In the genomic region with DNA sequence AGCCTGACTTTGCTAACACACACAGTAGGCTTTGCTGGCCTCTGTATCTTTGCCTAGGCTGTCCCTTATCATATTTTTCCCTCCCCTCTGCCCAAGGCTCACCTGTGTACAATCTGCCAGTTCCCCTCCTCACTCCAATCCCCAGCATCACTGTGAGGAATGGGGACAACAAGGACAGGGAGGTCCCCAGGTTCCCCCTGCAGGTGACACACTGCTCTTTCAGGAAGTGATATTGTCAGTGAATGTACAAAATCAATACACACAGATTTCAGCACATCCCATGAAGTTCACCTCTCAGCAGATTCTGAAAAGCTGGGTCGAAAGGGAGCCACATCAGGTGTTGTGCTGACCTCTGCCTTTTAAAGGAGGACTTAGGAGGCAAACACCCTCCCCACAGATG, we compare ENCODE assay signal across 19 cellular contexts.
DNase-seq lines count a peak whose midpoint lies in the region; ATAC-seq, FAIRE-seq and TF ChIP-seq lines count a peak whose summit lies in the region.
"Had no signal": no experiment of that assay in that cellular context is flagged by ENCODE, and none has a peak within 500 bp of the region (broad histone marks: within the 10 kb centered on the region; RNA-seq: fewer than 3 reads in every experiment).

No MANE protein-coding gene starts in this region.

- H3K79me2 ChIP-seq in H1 (ENCODE audit: control insufficient read depth in 1 of 2, insufficient read depth in 2 of 2, low read length in 2 of 2) = no peaks in the 10 kb centered on the region

- no peak overlapping the region for H4K8ac ChIP-seq in H1 (ENCODE audit: extremely low read depth, insufficient read depth, low read length)
- H4K8ac ChIP-seq in neuronal stem cell (ENCODE audit: low read depth, low read length) = no peak overlapping the region

- H2BK15ac ChIP-seq in H1 (ENCODE audit: low read length) = no peak overlapping the region
- no peak overlapping the region for H2BK15ac ChIP-seq in neuronal stem cell (ENCODE audit: low read length)

- 90% methylated on average over 1 of the region's 1 CpG; no CpG with 5 or more reads in 1 of the 2 experiments for WGBS in H1 (ENCODE audit: extremely low coverage in 1 of 2, insufficient coverage in 1 of 2, insufficient read length in 1 of 2, insufficient replicate concordance in 2 of 2, low coverage in 1 of 2, low lambda C conversion rate in 2 of 2, missing lambda C conversion rate in 1 of 2), 2 experiments
- no CpG with 5 or more reads among the region's 1 CpG for WGBS in neuronal stem cell (ENCODE audit: extremely low coverage in 2 of 2, insufficient read length in 2 of 2, insufficient replicate concordance in 1 of 2), 2 donors

- no peak overlapping the region for H3K23ac ChIP-seq in H1 (ENCODE audit: insufficient read length)
- H3K23ac ChIP-seq in neuronal stem cell (ENCODE audit: low read depth, low read length, poor library complexity) = no peak overlapping the region

- no peak for FAIRE-seq in H1 (lab: Jason Lieb, UNC)
- FAIRE-seq: frontal cortex, pancreas had no signal

- H3K4me3 ChIP-seq in Caco-2 (ENCODE audit: low read depth, low read length) = no peak overlapping the region
- H3K4me3 ChIP-seq in NB4 (ENCODE audit: low read depth, low read length) = no peak overlapping the region
- no peak overlapping the region for H3K4me3 ChIP-seq in H1 (ENCODE audit: extremely low read depth in 1 of 4, insufficient read depth in 2 of 4, low read depth in 3 of 4, low read length in 4 of 4)
- H3K4me3 ChIP-seq in neuronal stem cell (ENCODE audit: low read length in 2 of 2) = no peak overlapping the region
- H3K4me3 ChIP-seq: GM23248, pancreas had no signal

- H2BK20ac ChIP-seq in H1 (ENCODE audit: low read length) = no peak overlapping the region

- no peaks in the 10 kb centered on the region for H3K36me3 Mint-ChIP-seq in Caco-2 (ENCODE audit: insufficient read depth, unreplicated experiment)
- H3K36me3 Mint-ChIP-seq in activated T-cell treated with anti-CD3 and anti-CD28 coated beads, Interleukin-2, amount 50 U/mL, for 4 hours (ENCODE audit: insufficient read depth) = no peaks in the 10 kb centered on the region

- POLR2A ChIA-PET in Caco-2 (lab: Charles Lee) (no interaction called here), GM10248 (lab: Yijun Ruan, JAX) (no interaction called here), H1 (lab: Charles Lee; ENCODE audit: partially characterized antibody) (no interaction called here)

- H2AFZ ChIP-seq in H1 (ENCODE audit: low read length) (no peak overlapping the region), neuronal stem cell (ENCODE audit: low read length) (no peak overlapping the region)
- H2AFZ ChIP-seq: GM23248 had no signal

- H3K4me1 ChIP-seq in Caco-2 (peaks cover 10% of the 10 kb centered on the region), H1 (replicated peaks in 1 of 4; ENCODE audit: control insufficient read depth in 3 of 4, insufficient read depth in 4 of 4, low read length in 3 of 4) (peaks cover 7 to 15% (median 8%) of the 10 kb centered on the region in 4 experiments), neuronal stem cell (ENCODE audit: control insufficient read depth in 2 of 2, insufficient read depth in 1 of 2, low read depth in 1 of 2, low read length in 2 of 2) (peaks cover 0 to 22% of the 10 kb centered on the region in 2 donors)

- no peak for TF ChIP-seq POLR2A in NB4 (IDR thresholded peaks at IDR 0.05; ENCODE audit: extremely low read depth, insufficient read length)
- no peak for TF ChIP-seq POLR2A in H1 (IDR thresholded peaks at IDR 0.05; ENCODE audit: control extremely low read depth in 1 of 2, low read depth in 2 of 2, low read length in 2 of 2)

- H3K4ac ChIP-seq in H1 (replicated peaks; ENCODE audit: insufficient read length, low read depth, low read length) (no peak overlapping the region), neuronal stem cell (ENCODE audit: low read length) (no peak overlapping the region)

- BruUV-seq in Caco-2 (replicated peaks; lab: Mats Ljungman, UMichigan) = no TSS peak

- no peak overlapping the region for H4K5ac ChIP-seq in H1 (ENCODE audit: insufficient read length, low read depth, low read length)

- H3K27ac Mint-ChIP-seq in Caco-2 (ENCODE audit: unreplicated experiment) = no peak overlapping the region
- H3K27ac Mint-ChIP-seq: activated B cell treated with CpG ODN at 0.5 μM for 24 hours had no signal

- no peak for TF ChIP-seq EP300 in H1 (IDR thresholded peaks at IDR 0.05; ENCODE audit: borderline replicate concordance in 1 of 2, low read depth in 2 of 2, low read length in 2 of 2)

- no peak overlapping the region for H2BK12ac ChIP-seq in H1 (ENCODE audit: low read depth, low read length)
- no peak overlapping the region for H2BK12ac ChIP-seq in neuronal stem cell (ENCODE audit: low read length)

- H4K91ac ChIP-seq in H1 (replicated peaks; ENCODE audit: insufficient read length, low read length) = no peak overlapping the region
- H4K91ac ChIP-seq in neuronal stem cell (ENCODE audit: low read depth, low read length, poor library complexity) = no peak overlapping the region

- ATAC-seq in GM21423 (IDR thresholded peaks at IDR 0.05; ENCODE audit: unreplicated experiment) = no peak
- no peak for ATAC-seq in activated T-cell treated with anti-CD3 and anti-CD28 coated beads, Interleukin-2, amount 50 U/mL, for 4 hours
- ATAC-seq: left lobe of liver, pancreas had no signal

- H3K18ac ChIP-seq in H1 (ENCODE audit: extremely low read depth, low read length) (no peak overlapping the region), neuronal stem cell (ENCODE audit: low read length) (no peak overlapping the region)

- no peaks in the 10 kb centered on the region for H3K9me3 ChIP-seq in Caco-2
- no peaks in the 10 kb centered on the region for H3K9me3 ChIP-seq in H1 (ENCODE audit: insufficient read depth in 2 of 2, low read depth in 1 of 2, low read length in 1 of 2)
- H3K9me3 ChIP-seq in neuronal stem cell (replicated peaks in 1 of 2; ENCODE audit: control insufficient read depth in 2 of 2, insufficient read depth in 1 of 2, low read depth in 1 of 2, low read length in 2 of 2) = no peaks in the 10 kb centered on the region
- H3K9me3 ChIP-seq: pancreas had no signal

- H3K27ac ChIP-seq in H1 (ENCODE audit: low read depth, low read length) = no peak overlapping the region
- no peak overlapping the region for H3K27ac ChIP-seq in neuronal stem cell (replicated peaks; ENCODE audit: low read length)
- H3K27ac ChIP-seq: GM23248, pancreas had no signal

- H3K4me3 Mint-ChIP-seq in Caco-2 (ENCODE audit: unreplicated experiment) = no peak overlapping the region
- no peak overlapping the region for H3K4me3 Mint-ChIP-seq in activated T-cell treated with anti-CD3 and anti-CD28 coated beads, Interleukin-2, amount 50 U/mL, for 4 hours
- H3K4me3 Mint-ChIP-seq: activated B cell treated with CpG ODN at 0.5 μM for 24 hours had no signal

- H3K4me1 Mint-ChIP-seq in Caco-2 (ENCODE audit: low read depth, unreplicated experiment) = peaks cover 6% of the 10 kb centered on the region
- no peaks in the 10 kb centered on the region for H3K4me1 Mint-ChIP-seq in activated T-cell treated with anti-CD3 and anti-CD28 coated beads, Interleukin-2, amount 50 U/mL, for 4 hours (ENCODE audit: low read depth)
- H3K4me1 Mint-ChIP-seq: activated B cell treated with CpG ODN at 0.5 μM for 24 hours had no signal

- H3K14ac ChIP-seq in H1 (ENCODE audit: insufficient read length) (no peak overlapping the region), neuronal stem cell (ENCODE audit: low read length) (no peak overlapping the region)

- TF ChIP-seq CTCF in Caco-2 (IDR thresholded peaks at IDR 0.05; ENCODE audit: insufficient read depth in 1 of 2, low read depth in 1 of 2, low read length in 1 of 2, severe bottlenecking in 1 of 2, unreplicated experiment in 1 of 2) (peak; percentile 27 to 41), GM10248 (IDR thresholded peaks at IDR 0.05; ENCODE audit: control extremely low read depth, extremely low read depth, low read depth, missing control alignments) (no peak), NB4 (IDR thresholded peaks at IDR 0.05; ENCODE audit: low read depth, low read length) (peak; percentile 3), H1 (IDR thresholded peaks at IDR 0.05; ENCODE audit: control extremely low read depth in 1 of 3, insufficient read depth in 1 of 3, low read depth in 1 of 3, low read length in 3 of 3) (peak in 1 of 3 experiments; percentile 23; a peak in 1 of 4 replicates)

- H2AK5ac ChIP-seq in H1 (ENCODE audit: low read depth, low read length) (no peak overlapping the region), neuronal stem cell (ENCODE audit: low read depth, low read length) (no peak overlapping the region)

- no peak overlapping the region for H3K9ac ChIP-seq in H1 (replicated peaks in 1 of 4; ENCODE audit: extremely low read depth in 1 of 4, low read depth in 3 of 4, low read length in 3 of 4)
- H3K9ac ChIP-seq in neuronal stem cell (ENCODE audit: low read depth, low read length, poor library complexity) = no peak overlapping the region
- H3K9ac ChIP-seq: GM23248 had no signal

- H2BK120ac ChIP-seq in H1 (replicated peaks; ENCODE audit: low read depth, low read length) = no peak overlapping the region
- H2BK120ac ChIP-seq in neuronal stem cell (ENCODE audit: low read depth, low read length) = no peak overlapping the region

- intact Hi-C loops in Caco-2 (cut with micrococcal nuclease; ENCODE audit: unreplicated experiment) = no loop called here

- no peaks in the 10 kb centered on the region for H3K27me3 Mint-ChIP-seq in Caco-2 (ENCODE audit: insufficient read depth, unreplicated experiment)
- H3K27me3 Mint-ChIP-seq in activated T-cell treated with anti-CD3 and anti-CD28 coated beads, Interleukin-2, amount 50 U/mL, for 4 hours (ENCODE audit: low read depth) = peaks cover 9% of the 10 kb centered on the region

- no peak overlapping the region for H3K4me2 ChIP-seq in H1 (ENCODE audit: insufficient read depth in 1 of 2, low read depth in 2 of 2, low read length in 2 of 2)
- H3K4me2 ChIP-seq in neuronal stem cell (ENCODE audit: insufficient read depth, low read length, poor library complexity, severe bottlenecking) = no peak overlapping the region

- no peaks in the 10 kb centered on the region for H4K20me1 ChIP-seq in H1 (replicated peaks in 1 of 2; ENCODE audit: control insufficient read depth in 1 of 2, insufficient read depth in 2 of 2, low read length in 2 of 2)

- H3K79me1 ChIP-seq in H1 (ENCODE audit: low read depth, low read length) (no peaks in the 10 kb centered on the region), neuronal stem cell (ENCODE audit: low read depth, low read length) (no peaks in the 10 kb centered on the region)

- no peaks in the 10 kb centered on the region for H3K9me3 Mint-ChIP-seq in Caco-2 (ENCODE audit: unreplicated experiment)
- H3K9me3 Mint-ChIP-seq in activated T-cell treated with anti-CD3 and anti-CD28 coated beads, Interleukin-2, amount 50 U/mL, for 4 hours = no peaks in the 10 kb centered on the region

- H3K36me3 ChIP-seq in Caco-2 (ENCODE audit: control insufficient read depth, insufficient read depth, low read length) (no peaks in the 10 kb centered on the region), H1 (ENCODE audit: control insufficient read depth in 2 of 4, insufficient read depth in 4 of 4, low read length in 3 of 4) (no peaks in the 10 kb centered on the region), neuronal stem cell (replicated peaks in 1 of 2; ENCODE audit: control insufficient read depth in 2 of 2, insufficient read depth in 2 of 2, low read length in 2 of 2) (no peaks in the 10 kb centered on the region)
- H3K36me3 ChIP-seq: pancreas had no signal

- no peak overlapping the region for H3K56ac ChIP-seq in H1 (replicated peaks; ENCODE audit: insufficient read length, low read depth, low read length)

- TF ChIP-seq RAD21 in H1 (IDR thresholded peaks at IDR 0.05 in 1 of 2, conservative IDR thresholded peaks at IDR 0.05 in 1 of 2; ENCODE audit: low read depth in 2 of 2, low read length in 2 of 2) = peak; percentile 28 to 46; a peak in 3 of 4 replicates

- CTCF ChIA-PET in Caco-2 (lab: Charles Lee) (interaction anchor here (0.9 kb wide), 1 partner anchor 42 kb away, joined by 3 read pairs; no protein-coding TSS in a partner anchor), GM10248 (lab: Yijun Ruan, JAX) (interaction anchor here (1.1 to 1.6 kb wide), 2 partner anchors 12 to 34 kb away, joined by 3 read pairs; no protein-coding TSS in a partner anchor), H1 (lab: Charles Lee; ENCODE audit: partially characterized antibody) (interaction anchor here (0.7 to 2.6 kb wide), 21 partner anchors 9 to 130 kb away, joined by 3 to 11 read pairs (median 4); no protein-coding TSS in a partner anchor)

- H2BK5ac ChIP-seq in H1 (ENCODE audit: low read depth, low read length) = no peak overlapping the region
- H2BK5ac ChIP-seq in neuronal stem cell (ENCODE audit: low read length) = no peak overlapping the region

- DNase-seq in Caco-2 (peak in 1 of 2 experiments; percentile 20), GM10248 (ENCODE audit: extremely low spot score) (peak; percentile 28), NB4 (ENCODE audit: low read depth) (no peak), H1 (ENCODE audit: low read depth in 1 of 2, low spot score in 2 of 2) (no peak), dermis blood vessel endothelial cell (no peak), neuronal stem cell (ENCODE audit: low spot score) (no peak)
- no peak for DNase-seq in activated T-cell treated with anti-CD3 and anti-CD28 coated beads, Interleukin-2, amount 50 U/mL, for 4 hours
- DNase-seq: activated B cell treated with CpG ODN at 0.5 μM for 24 hours; activated effector memory CD4-positive, alpha-beta T cell treated with anti-CD3 and anti-CD28 coated beads, Interleukin-2, amount 50 U/mL, for 16 hours; amygdala; GM23248; NCI-H2029; NCI-H774; pancreas; stimulated activated CD4-positive, alpha-beta T cell treated with anti-CD3 and anti-CD28 coated beads, Interleukin-4, amount 100 ng/mL, for 1 hour; T-helper 1 cell had no signal

- H3K23me2 ChIP-seq in H1 (ENCODE audit: low read depth, low read length) = no peaks in the 10 kb centered on the region

- H3K27me3 ChIP-seq in Caco-2 (replicated peaks; ENCODE audit: control insufficient read depth, insufficient read depth, low read length) = no peaks in the 10 kb centered on the region; the same call in 1 of the 2 replicates
- H3K27me3 ChIP-seq in H1 (replicated peaks in 1 of 4; ENCODE audit: control insufficient read depth in 3 of 4, extremely low read depth in 1 of 4, insufficient read depth in 3 of 4, low read length in 3 of 4) = no peaks in the 10 kb centered on the region
- peaks cover 0 to 7% (median 0%) of the 10 kb centered on the region in 3 experiments for H3K27me3 ChIP-seq in neuronal stem cell (ENCODE audit: control insufficient read depth in 3 of 3, insufficient read depth in 3 of 3, low read depth in 1 of 3, low read length in 3 of 3)
- H3K27me3 ChIP-seq: pancreas had no signal
